19 cellular contexts compared by ENCODE assay signal in genomic region chr4:6349896-6350295, GRCh38.
"Had no signal": no experiment of that assay in that cellular context is flagged by ENCODE, and none has a peak within 500 bp of the region (broad histone marks: within the 10 kb centered on the region; RNA-seq: fewer than 3 reads in every experiment).

No MANE protein-coding gene starts in this region.

- H3K4me1 ChIP-seq: gastrocnemius medialis, heart left ventricle, suprapubic skin had no signal

- H3K27ac Mint-ChIP-seq: activated naive CD8-positive, alpha-beta T cell treated with anti-CD3 and anti-CD28 coated beads, Interleukin-2, amount 10 ng/mL, durations not matched to agents 7 days and 5 days; activated T-helper 1 cell treated with anti-CD3 and anti-CD28 coated beads, Interleukin-12 subunit alpha, Interleukin-12 subunit beta, Interleukin-2, Interleukin-4 antibody, amounts not matched to agents 30 ng/mL and 10 ng/mL and 1 ng/mL, durations not matched to agents 14 hours and 24 hours and 36 hours; dendritic cell treated with granulocyte-macrophage colony-stimulating factor and Interleukin-4, amounts not matched to agents 40 ng/mL and 50 ng/mL, for 4 days; effector memory CD8-positive, alpha-beta T cell had no signal

- H3K27ac ChIP-seq: epithelial cell of prostate, gastrocnemius medialis, heart left ventricle, skin epidermis, suprapubic skin had no signal

- DNase-seq: activated CD4-positive, CD25-positive, alpha-beta regulatory T cell treated with anti-CD3 and anti-CD28 coated beads, Interleukin-2, amount 50 U/mL, for 72 hours; activated naive CD8-positive, alpha-beta T cell treated with anti-CD3 and anti-CD28 coated beads, Interleukin-2, amount 10 ng/mL, durations not matched to agents 7 days and 5 days; anterior cingulate cortex; effector memory CD8-positive, alpha-beta T cell; gastrocnemius medialis; midbrain; stimulated activated CD4-positive, alpha-beta T cell treated with anti-CD3 and anti-CD28 coated beads, Interleukin-15, amount 100 ng/mL, for 24 hours; stimulated activated CD4-positive, alpha-beta T cell treated with anti-CD3 and anti-CD28 coated beads, Interleukin-4, amount 100 ng/mL, for 24 hours; stimulated activated naive CD8-positive, alpha-beta T cell treated with anti-CD3 and anti-CD28 coated beads, Interleukin-15, Interleukin-2, amounts not matched to agents 100 U/mL and 50 U/mL, for 24 hours; T-helper 1 cell; T1000; trophoblast cell had no signal

- H3K36me3 Mint-ChIP-seq: activated naive CD8-positive, alpha-beta T cell treated with anti-CD3 and anti-CD28 coated beads, Interleukin-2, amount 10 ng/mL, durations not matched to agents 7 days and 5 days had no signal

- H3K9me3 Mint-ChIP-seq: activated naive CD8-positive, alpha-beta T cell treated with anti-CD3 and anti-CD28 coated beads, Interleukin-2, amount 10 ng/mL, durations not matched to agents 7 days and 5 days; activated T-helper 1 cell treated with anti-CD3 and anti-CD28 coated beads, Interleukin-12 subunit alpha, Interleukin-12 subunit beta, Interleukin-2, Interleukin-4 antibody, amounts not matched to agents 30 ng/mL and 10 ng/mL and 1 ng/mL, durations not matched to agents 14 hours and 24 hours and 36 hours; dendritic cell treated with granulocyte-macrophage colony-stimulating factor and Interleukin-4, amounts not matched to agents 40 ng/mL and 50 ng/mL, for 4 days; effector memory CD8-positive, alpha-beta T cell had no signal

- ATAC-seq: effector memory CD8-positive, alpha-beta T cell; gastrocnemius medialis; heart left ventricle; stimulated activated naive CD8-positive, alpha-beta T cell treated with anti-CD3 and anti-CD28 coated beads, Interleukin-15, Interleukin-2, amounts not matched to agents 100 U/mL and 50 U/mL, for 24 hours had no signal

- H3K4me1 Mint-ChIP-seq: activated naive CD8-positive, alpha-beta T cell treated with anti-CD3 and anti-CD28 coated beads, Interleukin-2, amount 10 ng/mL, durations not matched to agents 7 days and 5 days had no signal

- H3K36me3 ChIP-seq: gastrocnemius medialis, heart left ventricle, suprapubic skin had no signal

- H3K9me3 ChIP-seq: gastrocnemius medialis, heart left ventricle, suprapubic skin had no signal

- H3K4me3 ChIP-seq: gastrocnemius medialis, heart left ventricle, lung, skin epidermis, suprapubic skin had no signal

- H3K4me3 Mint-ChIP-seq: activated naive CD8-positive, alpha-beta T cell treated with anti-CD3 and anti-CD28 coated beads, Interleukin-2, amount 10 ng/mL, durations not matched to agents 7 days and 5 days; activated T-helper 1 cell treated with anti-CD3 and anti-CD28 coated beads, Interleukin-12 subunit alpha, Interleukin-12 subunit beta, Interleukin-2, Interleukin-4 antibody, amounts not matched to agents 30 ng/mL and 10 ng/mL and 1 ng/mL, durations not matched to agents 14 hours and 24 hours and 36 hours; dendritic cell treated with granulocyte-macrophage colony-stimulating factor and Interleukin-4, amounts not matched to agents 40 ng/mL and 50 ng/mL, for 4 days; effector memory CD8-positive, alpha-beta T cell had no signal
